2 cellular contexts compared by ENCODE assay signal in genomic region chr5:79474416-79475173, GRCh38.
A peak's percentile ranks its signal among the peaks of the same experiment; 100 is the strongest.
TF ChIP-seq lines count a peak whose summit lies in the region.

No MANE protein-coding gene starts in this region.

TF ChIP-seq in HepG2, 621 proteins besides CTCF, POLR2A, EP300 and RAD21:
- TF ChIP-seq ZNF772 (CRISPR knock-in tag; IDR thresholded peaks at IDR 0.05) (no peak), MAFF (IDR thresholded peaks at IDR 0.05; ENCODE audit: low read depth, low read length) (peak; percentile 88), ZBTB10 (CRISPR knock-in tag; IDR thresholded peaks at IDR 0.05; ENCODE audit: borderline replicate concordance) (no peak), MAFK (conservative IDR thresholded peaks at IDR 0.05 in 1 of 2, IDR thresholded peaks at IDR 0.05 in 1 of 2; ENCODE audit: low read length in 2 of 2) (peak; percentile 80 to 92), MTF2 (CRISPR knock-in tag; IDR thresholded peaks at IDR 0.05; ENCODE audit: borderline replicate concordance) (no peak), ZBTB14 (CRISPR knock-in tag; IDR thresholded peaks at IDR 0.05) (no peak)

TF ChIP-seq in GM12878, 131 proteins besides CTCF, POLR2A, EP300 and RAD21:
- TF ChIP-seq JUNB (IDR thresholded peaks at IDR 0.05) = peak; percentile 22; the same call in 1 of the 2 replicates
- TF ChIP-seq IKZF2 (IDR thresholded peaks at IDR 0.05) = no peak; a peak in 1 of 4 replicates
- no peak for TF ChIP-seq PRDM15 (CRISPR knock-in tag; IDR thresholded peaks at IDR 0.05)
- TF ChIP-seq E2F4 (IDR thresholded peaks at IDR 0.05; ENCODE audit: low read depth, low read length) = no peak
- TF ChIP-seq IRF4 (IDR thresholded peaks at IDR 0.05; ENCODE audit: low read depth, low read length) = no peak
- TF ChIP-seq ZBTB33 (IDR thresholded peaks at IDR 0.05) = no peak
- TF ChIP-seq, protein P1, sequence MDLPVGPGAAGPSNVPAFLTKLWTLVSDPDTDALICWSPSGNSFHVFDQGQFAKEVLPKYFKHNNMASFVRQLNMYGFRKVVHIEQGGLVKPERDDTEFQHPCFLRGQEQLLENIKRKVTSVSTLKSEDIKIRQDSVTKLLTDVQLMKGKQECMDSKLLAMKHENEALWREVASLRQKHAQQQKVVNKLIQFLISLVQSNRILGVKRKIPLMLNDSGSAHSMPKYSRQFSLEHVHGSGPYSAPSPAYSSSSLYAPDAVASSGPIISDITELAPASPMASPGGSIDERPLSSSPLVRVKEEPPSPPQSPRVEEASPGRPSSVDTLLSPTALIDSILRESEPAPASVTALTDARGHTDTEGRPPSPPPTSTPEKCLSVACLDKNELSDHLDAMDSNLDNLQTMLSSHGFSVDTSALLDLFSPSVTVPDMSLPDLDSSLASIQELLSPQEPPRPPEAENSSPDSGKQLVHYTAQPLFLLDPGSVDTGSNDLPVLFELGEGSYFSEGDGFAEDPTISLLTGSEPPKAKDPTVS (IDR thresholded peaks at IDR 0.05; ENCODE audit: low read depth, low read length) = no peak
- TF ChIP-seq SMC3 (IDR thresholded peaks at IDR 0.05; ENCODE audit: borderline replicate concordance, low read length) = no peak
- TF ChIP-seq CREB1 (IDR thresholded peaks at IDR 0.05; ENCODE audit: low read depth) = no peak
